7 cellular contexts compared by ENCODE assay signal in the genomic region with DNA sequence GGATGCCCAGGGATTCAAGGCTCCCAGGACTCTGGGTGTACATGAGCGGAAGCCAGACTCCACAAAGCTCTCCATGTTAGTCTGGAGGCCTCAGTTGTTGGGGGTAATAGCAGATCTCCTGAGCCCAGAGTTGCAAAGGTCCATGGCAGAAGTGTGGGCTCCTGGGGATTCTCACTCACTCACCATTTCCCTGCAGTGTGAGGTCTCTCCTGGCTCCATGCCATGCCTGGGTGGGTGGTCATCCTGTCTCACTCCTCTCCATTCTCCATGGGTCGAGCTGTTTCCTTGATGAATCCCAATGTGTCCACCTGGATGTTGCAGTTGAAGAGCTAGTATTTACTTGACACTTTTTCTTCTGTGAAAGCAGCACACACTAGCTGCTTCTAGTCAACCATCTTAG.
"Had no signal": no experiment of that assay in that cellular context is flagged by ENCODE, and none has a peak within 500 bp of the region (broad histone marks: within the 10 kb centered on the region; RNA-seq: fewer than 3 reads in every experiment).

No MANE protein-coding gene starts in this region.

- H3K4me3 ChIP-seq: GM23338, HAP-1 had no signal

- DNase-seq: H7, HFFc6, KBM-7 had no signal

- H3K4me1 ChIP-seq: HAP-1 had no signal

- H3K36me3 Mint-ChIP-seq: IgD-negative memory B cell had no signal

- H3K27me3 Mint-ChIP-seq: IgD-negative memory B cell had no signal

- H3K9me3 ChIP-seq: HAP-1 had no signal

- H3K36me3 ChIP-seq: HAP-1 had no signal

- H3K4me1 Mint-ChIP-seq: GM23338, IgD-negative memory B cell had no signal

- H3K27ac ChIP-seq: HL-60 had no signal

- H3K4me3 Mint-ChIP-seq: GM23338, HFFc6, IgD-negative memory B cell had no signal

- H3K27ac Mint-ChIP-seq: GM23338, HFFc6, IgD-negative memory B cell had no signal
